27 cellular contexts compared by ENCODE assay signal in genomic region chr7:83820641-83821040, GRCh38.
"Had no signal": no experiment of that assay in that cellular context is flagged by ENCODE, and none has a peak within 500 bp of the region (broad histone marks: within the 10 kb centered on the region; RNA-seq: fewer than 3 reads in every experiment).

No MANE protein-coding gene starts in this region.

- H3K4me1 ChIP-seq: colonic mucosa, esophagus muscularis mucosa, esophagus squamous epithelium, gastrocnemius medialis, gastroesophageal sphincter, heart left ventricle, heart right ventricle had no signal

- H3K4me1 Mint-ChIP-seq: endodermal cell had no signal

- H3K27ac Mint-ChIP-seq: dendritic cell treated with granulocyte-macrophage colony-stimulating factor and Interleukin-4, amounts not matched to agents 40 ng/mL and 50 ng/mL, for 4 days; effector memory CD8-positive, alpha-beta T cell; endodermal cell had no signal

- H3K9me3 ChIP-seq: colonic mucosa, esophagus muscularis mucosa, esophagus squamous epithelium, gastrocnemius medialis, gastroesophageal sphincter, heart left ventricle, heart right ventricle had no signal

- ATAC-seq: effector memory CD8-positive, alpha-beta T cell; esophagus mucosa; foreskin keratinocyte; gastrocnemius medialis; gastroesophageal sphincter; heart left ventricle; heart right ventricle had no signal

- H3K27me3 Mint-ChIP-seq: dendritic cell treated with granulocyte-macrophage colony-stimulating factor and Interleukin-4, amounts not matched to agents 40 ng/mL and 50 ng/mL, for 4 days; effector memory CD8-positive, alpha-beta T cell had no signal

- H3K27me3 ChIP-seq: colonic mucosa, dorsolateral prefrontal cortex, esophagus muscularis mucosa, esophagus squamous epithelium, foreskin keratinocyte, gastrocnemius medialis, gastroesophageal sphincter, heart left ventricle, heart right ventricle had no signal

- H3K4me3 ChIP-seq: colonic mucosa, coronary artery, dorsolateral prefrontal cortex, esophagus muscularis mucosa, esophagus squamous epithelium, gastrocnemius medialis, gastroesophageal sphincter, heart left ventricle, heart right ventricle had no signal

- H3K36me3 ChIP-seq: colonic mucosa, esophagus muscularis mucosa, esophagus squamous epithelium, gastrocnemius medialis, gastroesophageal sphincter, heart left ventricle, heart right ventricle had no signal

- H3K4me3 Mint-ChIP-seq: dendritic cell treated with granulocyte-macrophage colony-stimulating factor and Interleukin-4, amounts not matched to agents 40 ng/mL and 50 ng/mL, for 4 days; effector memory CD8-positive, alpha-beta T cell; endodermal cell had no signal

- H3K27ac ChIP-seq: colonic mucosa, coronary artery, dorsolateral prefrontal cortex, epithelial cell of prostate, esophagus muscularis mucosa, esophagus squamous epithelium, foreskin keratinocyte, gastrocnemius medialis, gastroesophageal sphincter, heart left ventricle, heart right ventricle had no signal

- FAIRE-seq: colon, endometrium, endothelial cell of umbilical vein had no signal

- DNase-seq: colonic mucosa; cortex of kidney; dermis blood vessel endothelial cell; dorsolateral prefrontal cortex; effector CD4-positive, alpha-beta T cell; effector CD8-positive, alpha-beta T cell; effector memory CD4-positive, alpha-beta T cell; effector memory CD8-positive, alpha-beta T cell; esophagus squamous epithelium; foreskin fibroblast; foreskin keratinocyte; foreskin melanocyte; gastrocnemius medialis; glutamatergic neuron; head of caudate nucleus; heart left ventricle; heart right ventricle had no signal
